ENCODE assay signal across 16 cellular contexts in the genomic region with DNA sequence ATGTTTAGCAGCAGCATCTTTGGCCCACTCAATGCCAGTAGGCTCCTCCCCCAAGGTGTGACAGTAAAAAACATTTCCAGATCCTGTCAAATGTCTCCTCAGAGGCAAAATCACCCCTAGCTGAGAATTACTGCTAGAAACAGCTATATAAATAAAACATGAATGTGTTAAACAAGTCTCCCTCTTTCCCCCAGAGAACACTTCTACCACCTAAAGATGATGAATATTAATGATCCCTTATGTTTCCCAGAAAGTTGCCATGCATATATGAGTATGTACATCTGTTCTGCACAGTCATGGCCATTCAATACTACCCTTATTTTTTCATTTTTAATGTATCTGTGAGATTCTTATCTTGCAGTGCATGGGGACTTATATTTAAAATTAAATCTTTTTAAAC.
A peak's percentile ranks its signal among the peaks of the same experiment; 100 is the strongest.
DNase-seq lines count a peak whose midpoint lies in the region; ATAC-seq and TF ChIP-seq lines count a peak whose summit lies in the region.
"Had no signal": no experiment of that assay in that cellular context is flagged by ENCODE, and none has a peak within 500 bp of the region (broad histone marks: within the 10 kb centered on the region; RNA-seq: fewer than 3 reads in every experiment).

No MANE protein-coding gene starts in this region.

- DNase-seq in A673 (ENCODE audit: low spot score) = peak; percentile 61
- peak; percentile 78 for DNase-seq in DMS 273 (lab: John Stamatoyannopoulos, UW; ENCODE audit: unreplicated experiment)
- peak; percentile 93 for DNase-seq in SK-N-MC (ENCODE audit: low read depth, low spot score)
- no peak for DNase-seq in T-helper 9 cell
- DNase-seq in endodermal cell = no peak
- DNase-seq in WTC11 (ENCODE audit: low spot score) = no peak
- DNase-seq: CD4-positive, CD25-positive, alpha-beta regulatory T cell; CD8-positive, alpha-beta T cell; DMS153; DND-41; GOT3; HFFc6 had no signal

- no peaks in the 10 kb centered on the region for H3K36me3 ChIP-seq in A673 (ENCODE audit: insufficient read depth, low read length, poor library complexity, severe bottlenecking)
- no peaks in the 10 kb centered on the region for H3K36me3 ChIP-seq in SK-N-MC (ENCODE audit: insufficient read depth, low read length)
- H3K36me3 ChIP-seq in endodermal cell (ENCODE audit: control insufficient read depth, insufficient read depth, low read length) = no peaks in the 10 kb centered on the region
- H3K36me3 ChIP-seq: BLaER1, HAP-1 had no signal

- H3K9me3 Mint-ChIP-seq in endodermal cell = peaks cover 16% of the 10 kb centered on the region
- peaks cover 13% of the 10 kb centered on the region for H3K9me3 Mint-ChIP-seq in WTC11
- H3K9me3 Mint-ChIP-seq: CD8-positive, alpha-beta T cell had no signal

- H3K4me1 ChIP-seq in A673 (ENCODE audit: insufficient read depth, low read length, poor library complexity, severe bottlenecking) = peaks cover 12% of the 10 kb centered on the region
- no peaks in the 10 kb centered on the region for H3K4me1 ChIP-seq in endodermal cell (ENCODE audit: control insufficient read depth, insufficient read depth, low read length)
- H3K4me1 ChIP-seq: BLaER1, HAP-1 had no signal

- no peaks in the 10 kb centered on the region for H3K9me3 ChIP-seq in A673 (ENCODE audit: low read depth, low read length, poor library complexity, severe bottlenecking)
- H3K9me3 ChIP-seq in SK-N-MC (ENCODE audit: low read depth, low read length) = no peaks in the 10 kb centered on the region
- H3K9me3 ChIP-seq in endodermal cell (ENCODE audit: control insufficient read depth, low read length) = peaks cover 6% of the 10 kb centered on the region
- H3K9me3 ChIP-seq: HAP-1 had no signal

- H3K27me3 Mint-ChIP-seq in endodermal cell (ENCODE audit: insufficient read depth) = no peaks in the 10 kb centered on the region
- no peaks in the 10 kb centered on the region for H3K27me3 Mint-ChIP-seq in WTC11 (ENCODE audit: low read depth)
- H3K27me3 Mint-ChIP-seq: B cell; CD4-positive, CD25-positive, alpha-beta regulatory T cell had no signal

- H3K36me3 Mint-ChIP-seq in endodermal cell (ENCODE audit: low read depth) (peaks cover 2% of the 10 kb centered on the region), WTC11 (peaks cover 8% of the 10 kb centered on the region; the same call in 1 of the 2 replicates)
- H3K36me3 Mint-ChIP-seq: CD4-positive, CD25-positive, alpha-beta regulatory T cell; CD8-positive, alpha-beta T cell had no signal

- H3K4me1 Mint-ChIP-seq in endodermal cell (peaks cover 6% of the 10 kb centered on the region), WTC11 (peaks cover 6% of the 10 kb centered on the region)
- H3K4me1 Mint-ChIP-seq: B cell; CD4-positive, CD25-positive, alpha-beta regulatory T cell had no signal

- POLR2A ChIA-PET in A673 (lab: Charles Lee; ENCODE audit: low non-redundant PET) (no interaction called here), WTC11 (lab: Charles Lee) (no interaction called here)

- H3K4me3 Mint-ChIP-seq in endodermal cell = no peak overlapping the region
- H3K4me3 Mint-ChIP-seq in WTC11 = no peak overlapping the region
- H3K4me3 Mint-ChIP-seq: B cell; CD4-positive, CD25-positive, alpha-beta regulatory T cell; CD8-positive, alpha-beta T cell; HFFc6 had no signal

- no TSS peak for BruUV-seq in A673 (replicated peaks; lab: Mats Ljungman, UMichigan)

- no peaks in the 10 kb centered on the region for H3K27me3 ChIP-seq in A673 (replicated peaks; ENCODE audit: insufficient read depth, low read depth, low read length, poor library complexity)
- no peaks in the 10 kb centered on the region for H3K27me3 ChIP-seq in endodermal cell (ENCODE audit: control insufficient read depth, insufficient read depth, low read length, poor library complexity, severe bottlenecking)
- H3K27me3 ChIP-seq: BLaER1 had no signal

- H3K9ac ChIP-seq in SK-N-MC (ENCODE audit: insufficient read length) = no peak overlapping the region
- H3K9ac ChIP-seq in endodermal cell (ENCODE audit: extremely low read depth, low read length, poor library complexity, severe bottlenecking) = no peak overlapping the region
- H3K9ac ChIP-seq: BLaER1 had no signal

- no peak overlapping the region for H3K27ac Mint-ChIP-seq in endodermal cell
- H3K27ac Mint-ChIP-seq in WTC11 = no peak overlapping the region
- H3K27ac Mint-ChIP-seq: B cell; CD4-positive, CD25-positive, alpha-beta regulatory T cell; CD8-positive, alpha-beta T cell; HFFc6 had no signal

- CTCF ChIA-PET in A673 (lab: Charles Lee) = no interaction called here
- CTCF ChIA-PET in WTC11 (lab: Charles Lee) = interaction anchor here (1.3 to 1.5 kb wide), 2 partner anchors 8 to 247 kb away, joined by 3 to 5 read pairs; no protein-coding TSS in a partner anchor

- intact Hi-C loops in A673 (cut with micrococcal nuclease; ENCODE audit: unreplicated experiment) = loop anchor here (5.0 kb wide), 1 partner anchor 249 kb away; no protein-coding TSS in a partner anchor

- H3K27ac ChIP-seq in A673 (ENCODE audit: low read depth, low read length, poor library complexity, severe bottlenecking) (no peak overlapping the region), SK-N-MC (peak overlapping the region; percentile 89), endodermal cell (ENCODE audit: low read depth, low read length) (no peak overlapping the region)
- H3K27ac ChIP-seq: BLaER1, C4-2B had no signal

- H3K4me3 ChIP-seq in A673 (ENCODE audit: low read depth, low read length, poor library complexity, severe bottlenecking) (no peak overlapping the region), SK-N-MC (peak overlapping the region; percentile 15; the same call in 1 of the 2 replicates), endodermal cell (ENCODE audit: low read length) (no peak overlapping the region)
- H3K4me3 ChIP-seq: BLaER1, HAP-1 had no signal

- TF ChIP-seq CTCF in A673 (conservative IDR thresholded peaks at IDR 0.05; ENCODE audit: low read depth, low read length) (no peak), endodermal cell (conservative IDR thresholded peaks at IDR 0.05) (no peak), WTC11 (IDR thresholded peaks at IDR 0.05) (no peak)

- no peak for ATAC-seq in WTC11
- ATAC-seq: CD8-positive, alpha-beta T cell had no signal

TF ChIP-seq in WTC11, 78 proteins besides CTCF, POLR2A, EP300 and RAD21:
- TF ChIP-seq FOXJ3 (CRISPR knock-in tag; IDR thresholded peaks at IDR 0.05; ENCODE audit: borderline replicate concordance) (no peak), PRRX2 (CRISPR knock-in tag; IDR thresholded peaks at IDR 0.05) (no peak), TEAD4 (CRISPR knock-in tag; IDR thresholded peaks at IDR 0.05) (no peak), JUN (CRISPR knock-in tag; IDR thresholded peaks at IDR 0.05) (no peak), SMAD3 (CRISPR knock-in tag; IDR thresholded peaks at IDR 0.05; ENCODE audit: borderline replicate concordance) (no peak), NFATC4 (CRISPR knock-in tag; IDR thresholded peaks at IDR 0.05) (no peak), ELF4 (CRISPR knock-in tag; IDR thresholded peaks at IDR 0.05; ENCODE audit: low read depth) (no peak), HMGA2 (CRISPR knock-in tag; IDR thresholded peaks at IDR 0.05) (no peak), SP1 (CRISPR knock-in tag; conservative IDR thresholded peaks at IDR 0.05) (no peak), CREB1 (CRISPR knock-in tag; IDR thresholded peaks at IDR 0.05) (no peak), SOX15 (CRISPR knock-in tag; IDR thresholded peaks at IDR 0.05) (no peak), RORB (CRISPR knock-in tag; IDR thresholded peaks at IDR 0.05) (no peak), KAT7 (CRISPR knock-in tag; IDR thresholded peaks at IDR 0.05; ENCODE audit: borderline replicate concordance) (no peak), RELA (CRISPR knock-in tag; IDR thresholded peaks at IDR 0.05; ENCODE audit: borderline replicate concordance) (no peak)
- TF ChIP-seq, protein P1, sequence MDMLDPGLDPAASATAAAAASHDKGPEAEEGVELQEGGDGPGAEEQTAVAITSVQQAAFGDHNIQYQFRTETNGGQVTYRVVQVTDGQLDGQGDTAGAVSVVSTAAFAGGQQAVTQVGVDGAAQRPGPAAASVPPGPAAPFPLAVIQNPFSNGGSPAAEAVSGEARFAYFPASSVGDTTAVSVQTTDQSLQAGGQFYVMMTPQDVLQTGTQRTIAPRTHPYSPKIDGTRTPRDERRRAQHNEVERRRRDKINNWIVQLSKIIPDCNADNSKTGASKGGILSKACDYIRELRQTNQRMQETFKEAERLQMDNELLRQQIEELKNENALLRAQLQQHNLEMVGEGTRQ (CRISPR knock-in tag; IDR thresholded peaks at IDR 0.05) = no peak
TF ChIP-seq in WTC11: peak in this region for 0.

Comparison
In these comparisons a context has a peak if more than half of its experiments do, and no peak if none do; other contexts are left out.
1. DNase-seq: peak in A673 (single experiment), DMS 273 (single experiment) and SK-N-MC (single experiment); none in T-helper 9 cell (single experiment), endodermal cell (single experiment) and WTC11 (single experiment).